1 cellular context compared by ENCODE assay signal in genomic region chr2:128726911-128727310, GRCh38.
TF ChIP-seq lines count a peak whose summit lies in the region.

No MANE protein-coding gene starts in this region.

TF ChIP-seq in GM12878, 131 proteins besides CTCF, POLR2A, EP300 and RAD21 (continued from another document):
- TF ChIP-seq ZBTB11 (CRISPR knock-in tag; IDR thresholded peaks at IDR 0.05) (no peak), RUNX3 (IDR thresholded peaks at IDR 0.05; ENCODE audit: low read length) (peak; percentile 41; the same call in 1 of the 2 replicates), TAF1 (IDR thresholded peaks at IDR 0.05; ENCODE audit: borderline replicate concordance, low read depth, low read length) (no peak), ZNF207 (IDR thresholded peaks at IDR 0.05; ENCODE audit: borderline replicate concordance) (no peak), ZNF24 (IDR thresholded peaks at IDR 0.05) (no peak), ATF3 (IDR thresholded peaks at IDR 0.05; ENCODE audit: borderline replicate concordance, extremely low read depth, low read depth, low read length) (no peak), TCF7 (IDR thresholded peaks at IDR 0.05; ENCODE audit: borderline replicate concordance) (no peak), IRF4 (IDR thresholded peaks at IDR 0.05; ENCODE audit: low read depth, low read length) (no peak), BCL11A (IDR thresholded peaks at IDR 0.05; ENCODE audit: low read depth, low read length) (peak; percentile 60), JUNB (IDR thresholded peaks at IDR 0.05) (no peak), PKNOX1 (IDR thresholded peaks at IDR 0.05) (peak; percentile 26; the same call in 1 of the 2 replicates), SMAD1 (IDR thresholded peaks at IDR 0.05; ENCODE audit: low read depth, partially characterized antibody) (no peak), ATF2 (IDR thresholded peaks at IDR 0.05; ENCODE audit: low read length) (no peak), E2F4 (IDR thresholded peaks at IDR 0.05; ENCODE audit: low read depth, low read length) (no peak), MAX (IDR thresholded peaks at IDR 0.05; ENCODE audit: low read depth, low read length) (no peak), MEF2A (IDR thresholded peaks at IDR 0.05; ENCODE audit: insufficient read depth, low read depth, low read length) (no peak), RFX5 (IDR thresholded peaks at IDR 0.05; ENCODE audit: low read depth, low read length) (no peak), WRNIP1 (IDR thresholded peaks at IDR 0.05; ENCODE audit: borderline replicate concordance, low read depth, low read length) (no peak)
TF ChIP-seq in GM12878: peak in this region for 3.
